ENCODE assay signal across 14 cellular contexts in genomic region chr20:64087226-64087825, GRCh38. TPM values are rescaled to one million over a fixed set of nuclear protein-coding genes. Genes with fewer than 3 reads are reported as not detected.
"Had no signal": no experiment of that assay in that cellular context is flagged by ENCODE, and none has a peak within 500 bp of the region (broad histone marks: within the 10 kb centered on the region; RNA-seq: fewer than 3 reads in every experiment).

No MANE protein-coding gene starts in this region.

RNA-seq across cellular contexts. Expression of gene LKAAEAR1, which starts 3.1 kb away (rescaled TPM):
- total RNA-seq: activated CD4-positive, alpha-beta memory T cell treated with anti-CD3 and anti-CD28 coated beads for 36 hours; activated CD8-positive, alpha-beta memory T cell treated with anti-CD3 and anti-CD28 coated beads, Interleukin-2, amount 10 ng/mL, durations not matched to agents 7 days and 5 days; T-helper 1 cell treated with Interleukin-12 subunit alpha and Interleukin-12 subunit beta and Interleukin-4 antibody, amounts not matched to agents 30 ng/mL and 1 ng/mL, for 36 hours; T-helper 17 cell had no signal

RNA-seq across cellular contexts. Expression of gene NPBWR2, which starts 20.0 kb away (rescaled TPM):
- total RNA-seq: activated B cell treated with CpG ODN at 0.5 μM for 24 hours; activated CD4-positive, alpha-beta memory T cell treated with anti-CD3 and anti-CD28 coated beads for 36 hours; activated CD4-positive, alpha-beta memory T cell treated with anti-CD3 and anti-CD28 coated beads, Interleukin-2, amount 10 ng/mL, durations not matched to agents 7 days and 5 days; activated CD4-positive, alpha-beta T cell treated with anti-CD3 and anti-CD28 coated beads for 36 hours; activated CD4-positive, alpha-beta T cell treated with anti-CD3 and anti-CD28 coated beads, Interleukin-2, amount 10 ng/mL, durations not matched to agents 24 days and 14 days; activated CD4-positive, alpha-beta T cell treated with anti-CD3 and anti-CD28 coated beads, Interleukin-2, amount 10 ng/mL, durations not matched to agents 7 days and 5 days; activated CD8-positive, alpha-beta memory T cell treated with anti-CD3 and anti-CD28 coated beads for 36 hours; activated CD8-positive, alpha-beta memory T cell treated with anti-CD3 and anti-CD28 coated beads, Interleukin-2, amount 10 ng/mL, durations not matched to agents 7 days and 5 days; activated CD8-positive, alpha-beta T cell treated with anti-CD3 and anti-CD28 coated beads for 36 hours; activated CD8-positive, alpha-beta T cell treated with anti-CD3 and anti-CD28 coated beads, Interleukin-2, amount 10 ng/mL, durations not matched to agents 7 days and 5 days; T-helper 1 cell treated with Interleukin-12 subunit alpha and Interleukin-12 subunit beta and Interleukin-4 antibody, amounts not matched to agents 30 ng/mL and 1 ng/mL, for 36 hours; T-helper 17 cell; T-helper 2 cell treated with Interferon-gamma antibody and Interleukin-4, amounts not matched to agents 100 ng/mL and 5 ng/mL, for 36 hours; WTC11 had no signal
